29 cellular contexts compared by ENCODE assay signal in the genomic region with DNA sequence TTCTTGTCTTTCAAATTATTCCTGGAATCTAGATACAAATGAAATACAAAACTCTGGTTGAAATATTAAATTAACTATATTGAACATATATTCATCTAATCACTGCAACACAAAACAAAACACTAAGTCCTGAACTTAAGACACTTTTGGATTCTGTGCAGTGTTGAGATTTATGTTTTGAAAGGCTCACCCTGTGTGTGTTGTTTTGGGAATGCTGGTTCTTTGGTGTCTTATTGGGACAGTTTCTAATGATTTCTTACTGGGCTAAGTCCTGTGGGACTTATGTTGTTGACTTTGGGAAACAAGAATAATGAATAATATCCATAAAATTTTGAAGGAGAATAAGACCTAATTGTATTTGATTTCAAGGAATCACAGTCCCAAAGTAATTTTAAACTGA.
"Had no signal": no experiment of that assay in that cellular context is flagged by ENCODE, and none has a peak within 500 bp of the region (broad histone marks: within the 10 kb centered on the region; RNA-seq: fewer than 3 reads in every experiment).

No MANE protein-coding gene starts in this region.

- H3K27ac ChIP-seq: neutrophil, pancreas, prostate gland, right lobe of liver, skin epidermis, spleen, testis, tibial artery, transverse colon, upper lobe of right lung, uterus had no signal

- H3K4me2 ChIP-seq: smooth muscle cell had no signal

- H3K4me1 ChIP-seq: pancreas, prostate gland, right lobe of liver, spleen, suprapubic skin, testis, tibial artery, transverse colon, upper lobe of right lung, uterus had no signal

- FAIRE-seq: pancreas had no signal

- H3K36me3 ChIP-seq: neutrophil, pancreas, prostate gland, right lobe of liver, spleen, suprapubic skin, tibial artery, transverse colon, upper lobe of right lung, uterus had no signal

- H3K9me3 ChIP-seq: neutrophil, pancreas, prostate gland, right lobe of liver, spleen, suprapubic skin, testis, tibial artery, transverse colon, upper lobe of right lung, uterus had no signal

- DNase-seq: naive thymus-derived CD4-positive, alpha-beta T cell; natural killer cell; nephron progenitor cell; nucleus accumbens; pancreas; retina; right cardiac atrium; right lobe of liver; spleen; stimulated activated CD4-positive, alpha-beta T cell treated with anti-CD3 and anti-CD28 coated beads, Interleukin-12 subunit alpha, Interleukin-12 subunit beta, amount 100 ng/mL, for 4 hours; stimulated activated CD4-positive, alpha-beta T cell treated with anti-CD3 and anti-CD28 coated beads, Interleukin-1b, Interleukin-23, amount 100 ng/mL, for 48 hours; stimulated activated CD4-positive, alpha-beta T cell treated with anti-CD3 and anti-CD28 coated beads, Interleukin-4, amount 100 ng/mL, for 1 hour; stimulated activated CD4-positive, alpha-beta T cell treated with anti-CD3 and anti-CD28 coated beads, Interleukin-4, amount 100 ng/mL, for 4 hours; stimulated activated CD8-positive, alpha-beta memory T cell treated with anti-CD3 and anti-CD28 coated beads, Interleukin-4, amount 100 ng/mL, for 48 hours; stimulated activated naive CD4-positive, alpha-beta T cell; stimulated activated naive CD8-positive, alpha-beta T cell treated with anti-CD3 and anti-CD28 coated beads, Interleukin-15, amount 100 ng/mL, for 72 hours; stimulated activated naive CD8-positive, alpha-beta T cell treated with anti-CD3 and anti-CD28 coated beads, Interleukin-15, Interleukin-2, amounts not matched to agents 100 U/mL and 50 U/mL, for 24 hours; substantia nigra; testis; tibial artery; transverse colon; upper lobe of right lung; uterus had no signal

- H3K27me3 ChIP-seq: pancreas, right lobe of liver, spleen, suprapubic skin, testis, tibial artery, transverse colon, upper lobe of right lung, uterus had no signal

- ATAC-seq: naive thymus-derived CD4-positive, alpha-beta T cell; natural killer cell; pancreas; right cardiac atrium; right lobe of liver; stimulated activated memory B cell treated with anti-CD40 and anti-IgM and Interleukin-4, amounts not matched to agents 10 μg/mL and 1 μg/mL and 100 μg/mL, for 72 hours; stimulated activated naive CD8-positive, alpha-beta T cell treated with anti-CD3 and anti-CD28 coated beads, Interleukin-15, amount 100 ng/mL, for 72 hours; stimulated activated naive CD8-positive, alpha-beta T cell treated with anti-CD3 and anti-CD28 coated beads, Interleukin-15, Interleukin-2, amounts not matched to agents 100 U/mL and 50 U/mL, for 24 hours; upper lobe of right lung had no signal

- H3K4me3 ChIP-seq: pancreas, prostate gland, right lobe of liver, skin epidermis, smooth muscle cell, spleen, suprapubic skin, testis, tibial artery, transverse colon, upper lobe of right lung, uterus had no signal
